ENCODE assay signal across 17 cellular contexts in genomic region chr10:23918839-23919238, GRCh38.
DNase-seq lines count a peak whose midpoint lies in the region; ATAC-seq and TF ChIP-seq lines count a peak whose summit lies in the region.
"Had no signal": no experiment of that assay in that cellular context is flagged by ENCODE, and none has a peak within 500 bp of the region (broad histone marks: within the 10 kb centered on the region; RNA-seq: fewer than 3 reads in every experiment).

No MANE protein-coding gene starts in this region.

- no peaks in the 10 kb centered on the region for H3K4me1 ChIP-seq in hepatocyte (ENCODE audit: insufficient read depth)
- H3K4me1 ChIP-seq: A549 had no signal

- no peaks in the 10 kb centered on the region for H3K36me3 Mint-ChIP-seq in activated CD8-positive, alpha-beta T cell treated with anti-CD3 and anti-CD28 coated beads for 36 hours (ENCODE audit: low read depth)
- no peaks in the 10 kb centered on the region for H3K36me3 Mint-ChIP-seq in activated CD8-positive, alpha-beta T cell treated with anti-CD3 and anti-CD28 coated beads, Interleukin-2, amount 10 ng/mL, durations not matched to agents 7 days and 5 days (ENCODE audit: low read depth)
- no peaks in the 10 kb centered on the region for H3K36me3 Mint-ChIP-seq in stimulated activated naive B cell treated with anti-CD40 and anti-IgM and Interleukin-4, amounts not matched to agents 10 μg/mL and 1 μg/mL and 100 μg/mL, for 72 hours
- no peaks in the 10 kb centered on the region for H3K36me3 Mint-ChIP-seq in activated CD4-positive, alpha-beta T cell treated with anti-CD3 and anti-CD28 coated beads for 36 hours (ENCODE audit: low read depth)
- H3K36me3 Mint-ChIP-seq: activated naive CD8-positive, alpha-beta T cell; CD4-positive, alpha-beta memory T cell had no signal

- POLR2A ChIA-PET in activated CD8-positive, alpha-beta T cell treated with anti-CD3 and anti-CD28 coated beads for 36 hours (lab: Charles Lee) = no interaction called here
- POLR2A ChIA-PET in activated CD8-positive, alpha-beta T cell treated with anti-CD3 and anti-CD28 coated beads, Interleukin-2, amount 10 ng/mL, durations not matched to agents 7 days and 5 days (lab: Charles Lee) = no interaction called here
- POLR2A ChIA-PET in activated CD4-positive, alpha-beta T cell treated with anti-CD3 and anti-CD28 coated beads for 36 hours (lab: Charles Lee) = no interaction called here

- H4K20me1 ChIP-seq in hepatocyte (ENCODE audit: insufficient read depth, poor library complexity, severe bottlenecking) = no peaks in the 10 kb centered on the region

- peak; percentile 30 for ATAC-seq in activated CD8-positive, alpha-beta T cell treated with anti-CD3 and anti-CD28 coated beads for 36 hours
- ATAC-seq in activated CD8-positive, alpha-beta T cell treated with anti-CD3 and anti-CD28 coated beads, Interleukin-2, amount 10 ng/mL, durations not matched to agents 7 days and 5 days = no peak
- peak; percentile 12 to 34 for ATAC-seq in stimulated activated naive B cell treated with anti-CD40 and anti-IgM and Interleukin-4, amounts not matched to agents 10 μg/mL and 1 μg/mL and 100 μg/mL, for 72 hours (replicated peaks)
- no peak for ATAC-seq in activated CD4-positive, alpha-beta T cell treated with anti-CD3 and anti-CD28 coated beads for 36 hours
- ATAC-seq: A549, HCT116 had no signal

- CTCF ChIA-PET in activated CD8-positive, alpha-beta T cell treated with anti-CD3 and anti-CD28 coated beads for 36 hours (lab: Charles Lee) = no interaction called here
- CTCF ChIA-PET in activated CD8-positive, alpha-beta T cell treated with anti-CD3 and anti-CD28 coated beads, Interleukin-2, amount 10 ng/mL, durations not matched to agents 7 days and 5 days (lab: Charles Lee) = no interaction called here
- CTCF ChIA-PET in activated CD4-positive, alpha-beta T cell treated with anti-CD3 and anti-CD28 coated beads for 36 hours (lab: Charles Lee) = no interaction called here

- no peaks in the 10 kb centered on the region for H3K4me1 Mint-ChIP-seq in activated CD8-positive, alpha-beta T cell treated with anti-CD3 and anti-CD28 coated beads for 36 hours (ENCODE audit: low read depth)
- no peaks in the 10 kb centered on the region for H3K4me1 Mint-ChIP-seq in activated CD8-positive, alpha-beta T cell treated with anti-CD3 and anti-CD28 coated beads, Interleukin-2, amount 10 ng/mL, durations not matched to agents 7 days and 5 days (ENCODE audit: low read depth)
- H3K4me1 Mint-ChIP-seq in stimulated activated naive B cell treated with anti-CD40 and anti-IgM and Interleukin-4, amounts not matched to agents 10 μg/mL and 1 μg/mL and 100 μg/mL, for 72 hours = no peaks in the 10 kb centered on the region
- no peaks in the 10 kb centered on the region for H3K4me1 Mint-ChIP-seq in activated CD4-positive, alpha-beta T cell treated with anti-CD3 and anti-CD28 coated beads for 36 hours
- H3K4me1 Mint-ChIP-seq: CD4-positive, alpha-beta memory T cell had no signal

- no peaks in the 10 kb centered on the region for H3K9me2 ChIP-seq in hepatocyte (replicated peaks; ENCODE audit: insufficient read depth)
- H3K9me2 ChIP-seq: SK-N-SH had no signal

- no peaks in the 10 kb centered on the region for H3K27me3 ChIP-seq in hepatocyte

- TF ChIP-seq CTCF in activated CD8-positive, alpha-beta T cell treated with anti-CD3 and anti-CD28 coated beads for 36 hours (IDR thresholded peaks at IDR 0.05) = no peak
- no peak for TF ChIP-seq CTCF in hepatocyte (IDR thresholded peaks at IDR 0.05; ENCODE audit: poor library complexity)

- H3K36me3 ChIP-seq in hepatocyte (replicated peaks; ENCODE audit: insufficient read depth, low read depth) = no peaks in the 10 kb centered on the region

- H3K9me3 ChIP-seq in hepatocyte (ENCODE audit: low read depth) = no peaks in the 10 kb centered on the region
- H3K9me3 ChIP-seq: A549, SK-N-SH had no signal

- no peak overlapping the region for H3K4me3 Mint-ChIP-seq in activated CD8-positive, alpha-beta T cell treated with anti-CD3 and anti-CD28 coated beads for 36 hours
- no peak overlapping the region for H3K4me3 Mint-ChIP-seq in activated CD8-positive, alpha-beta T cell treated with anti-CD3 and anti-CD28 coated beads, Interleukin-2, amount 10 ng/mL, durations not matched to agents 7 days and 5 days
- H3K4me3 Mint-ChIP-seq in stimulated activated naive B cell treated with anti-CD40 and anti-IgM and Interleukin-4, amounts not matched to agents 10 μg/mL and 1 μg/mL and 100 μg/mL, for 72 hours = no peak overlapping the region
- no peak overlapping the region for H3K4me3 Mint-ChIP-seq in activated CD4-positive, alpha-beta T cell treated with anti-CD3 and anti-CD28 coated beads for 36 hours
- H3K4me3 Mint-ChIP-seq: activated naive CD8-positive, alpha-beta T cell; CD4-positive, alpha-beta memory T cell had no signal

- DNase-seq in activated CD8-positive, alpha-beta T cell treated with anti-CD3 and anti-CD28 coated beads for 36 hours = no peak
- DNase-seq in activated CD8-positive, alpha-beta T cell treated with anti-CD3 and anti-CD28 coated beads, Interleukin-2, amount 10 ng/mL, durations not matched to agents 7 days and 5 days = no peak
- DNase-seq in RPMI7951 (ENCODE audit: low read depth) (peak; percentile 14), hepatocyte (ENCODE audit: low spot score) (peak; percentile 15), DMS79 treated with DMSO at 0.1 percent for 48 hours (lab: John Stamatoyannopoulos, UW) (no peak)
- DNase-seq in stimulated activated naive B cell treated with anti-CD40 and anti-IgM and Interleukin-4, amounts not matched to agents 10 μg/mL and 1 μg/mL and 100 μg/mL, for 72 hours = no peak
- DNase-seq in activated CD4-positive, alpha-beta T cell treated with anti-CD3 and anti-CD28 coated beads for 36 hours = no peak
- DNase-seq in stimulated activated naive CD4-positive, alpha-beta T cell (lab: John Stamatoyannopoulos, UW) = no peak
- DNase-seq: activated CD8-positive, alpha-beta memory T cell treated with anti-CD3 and anti-CD28 coated beads, Interleukin-2, amount 50 U/mL, for 48 hours; CD4-positive, alpha-beta memory T cell; hypothalamus; occipital lobe; SK-N-SH; small intestine had no signal

- H3K27me3 Mint-ChIP-seq in activated CD8-positive, alpha-beta T cell treated with anti-CD3 and anti-CD28 coated beads for 36 hours = no peaks in the 10 kb centered on the region
- H3K27me3 Mint-ChIP-seq in activated CD8-positive, alpha-beta T cell treated with anti-CD3 and anti-CD28 coated beads, Interleukin-2, amount 10 ng/mL, durations not matched to agents 7 days and 5 days (ENCODE audit: low read depth) = no peaks in the 10 kb centered on the region
- no peaks in the 10 kb centered on the region for H3K27me3 Mint-ChIP-seq in stimulated activated naive B cell treated with anti-CD40 and anti-IgM and Interleukin-4, amounts not matched to agents 10 μg/mL and 1 μg/mL and 100 μg/mL, for 72 hours
- H3K27me3 Mint-ChIP-seq in activated CD4-positive, alpha-beta T cell treated with anti-CD3 and anti-CD28 coated beads for 36 hours = no peaks in the 10 kb centered on the region
- H3K27me3 Mint-ChIP-seq: activated naive CD8-positive, alpha-beta T cell; CD4-positive, alpha-beta memory T cell had no signal

- H3K4me3 ChIP-seq in hepatocyte = no peak overlapping the region
- H3K4me3 ChIP-seq: A549 had no signal

- H3K27ac ChIP-seq in hepatocyte = no peak overlapping the region
- H3K27ac ChIP-seq: A549 had no signal

- no peak overlapping the region for H3K27ac Mint-ChIP-seq in activated CD8-positive, alpha-beta T cell treated with anti-CD3 and anti-CD28 coated beads for 36 hours
- no peak overlapping the region for H3K27ac Mint-ChIP-seq in activated CD8-positive, alpha-beta T cell treated with anti-CD3 and anti-CD28 coated beads, Interleukin-2, amount 10 ng/mL, durations not matched to agents 7 days and 5 days
- no peak overlapping the region for H3K27ac Mint-ChIP-seq in stimulated activated naive B cell treated with anti-CD40 and anti-IgM and Interleukin-4, amounts not matched to agents 10 μg/mL and 1 μg/mL and 100 μg/mL, for 72 hours
- H3K27ac Mint-ChIP-seq in activated CD4-positive, alpha-beta T cell treated with anti-CD3 and anti-CD28 coated beads for 36 hours = no peak overlapping the region
- H3K27ac Mint-ChIP-seq: activated naive CD8-positive, alpha-beta T cell; CD4-positive, alpha-beta memory T cell had no signal

- no peak overlapping the region for H2AFZ ChIP-seq in hepatocyte

- H3K4me2 ChIP-seq in hepatocyte = no peak overlapping the region
- H3K4me2 ChIP-seq: A549, SK-N-SH had no signal

- H3K79me2 ChIP-seq in hepatocyte = no peaks in the 10 kb centered on the region

- no peaks in the 10 kb centered on the region for H3K9me3 Mint-ChIP-seq in activated CD8-positive, alpha-beta T cell treated with anti-CD3 and anti-CD28 coated beads for 36 hours
- H3K9me3 Mint-ChIP-seq in activated CD8-positive, alpha-beta T cell treated with anti-CD3 and anti-CD28 coated beads, Interleukin-2, amount 10 ng/mL, durations not matched to agents 7 days and 5 days (ENCODE audit: insufficient read depth) = no peaks in the 10 kb centered on the region
- H3K9me3 Mint-ChIP-seq in stimulated activated naive B cell treated with anti-CD40 and anti-IgM and Interleukin-4, amounts not matched to agents 10 μg/mL and 1 μg/mL and 100 μg/mL, for 72 hours = peaks cover 3 to 5% of the 10 kb centered on the region in 2 donors
- H3K9me3 Mint-ChIP-seq in activated CD4-positive, alpha-beta T cell treated with anti-CD3 and anti-CD28 coated beads for 36 hours (ENCODE audit: low read depth) = no peaks in the 10 kb centered on the region

- intact Hi-C loops in activated CD8-positive, alpha-beta T cell treated with anti-CD3 and anti-CD28 coated beads for 36 hours (cut with micrococcal nuclease) = no loop called here
- intact Hi-C loops in activated CD4-positive, alpha-beta T cell treated with anti-CD3 and anti-CD28 coated beads for 36 hours (cut with DNase I, micrococcal nuclease) = no loop called here

Comparison
In these comparisons a context has a peak if more than half of its experiments do, and no peak if none do; other contexts are left out.
1. ATAC-seq: peak in activated CD8-positive, alpha-beta T cell treated with anti-CD3 and anti-CD28 coated beads for 36 hours (single experiment) and stimulated activated naive B cell treated with anti-CD40 and anti-IgM and Interleukin-4, amounts not matched to agents 10 μg/mL and 1 μg/mL and 100 μg/mL, for 72 hours (2 of 2); none in activated CD8-positive, alpha-beta T cell treated with anti-CD3 and anti-CD28 coated beads, Interleukin-2, amount 10 ng/mL, durations not matched to agents 7 days and 5 days (single experiment) and activated CD4-positive, alpha-beta T cell treated with anti-CD3 and anti-CD28 coated beads for 36 hours (single experiment).
2. DNase-seq: peak in RPMI7951 (single experiment) and hepatocyte (single experiment); none in activated CD8-positive, alpha-beta T cell treated with anti-CD3 and anti-CD28 coated beads for 36 hours (single experiment), activated CD8-positive, alpha-beta T cell treated with anti-CD3 and anti-CD28 coated beads, Interleukin-2, amount 10 ng/mL, durations not matched to agents 7 days and 5 days (single experiment), stimulated activated naive B cell treated with anti-CD40 and anti-IgM and Interleukin-4, amounts not matched to agents 10 μg/mL and 1 μg/mL and 100 μg/mL, for 72 hours (single experiment), DMS79 treated with DMSO at 0.1 percent for 48 hours (single experiment), activated CD4-positive, alpha-beta T cell treated with anti-CD3 and anti-CD28 coated beads for 36 hours (single experiment) and stimulated activated naive CD4-positive, alpha-beta T cell (0 of 6).